1 cellular context compared by ENCODE assay signal in genomic region chr16:17474572-17474971, GRCh38.
TF ChIP-seq lines count a peak whose summit lies in the region.

No MANE protein-coding gene starts in this region.

TF ChIP-seq in GM23338, 12 proteins besides CTCF, POLR2A, EP300 and RAD21:
- TF ChIP-seq ZNF462 (CRISPR knock-in tag; IDR thresholded peaks at IDR 0.05) (no peak), ZNF331 (CRISPR knock-in tag; IDR thresholded peaks at IDR 0.05; ENCODE audit: low read depth) (no peak), JUNB (IDR thresholded peaks at IDR 0.05; ENCODE audit: unreplicated experiment) (no peak)
